28 cellular contexts compared by ENCODE assay signal in genomic region chr2:23578964-23579671, GRCh38.
DNase-seq lines count a peak whose midpoint lies in the region; ATAC-seq, FAIRE-seq and TF ChIP-seq lines count a peak whose summit lies in the region.
"Had no signal": no experiment of that assay in that cellular context is flagged by ENCODE, and none has a peak within 500 bp of the region (broad histone marks: within the 10 kb centered on the region; RNA-seq: fewer than 3 reads in every experiment).

No MANE protein-coding gene starts in this region.

- CTCF ChIA-PET in H1 (lab: Charles Lee; ENCODE audit: partially characterized antibody), result interaction anchor here (0.7 to 1.8 kb wide), 8 partner anchors 9 to 60 kb away, joined by 3 to 6 read pairs (median 4); no protein-coding TSS in a partner anchor

- no peak for TF ChIP-seq RAD21 in H1 (IDR thresholded peaks at IDR 0.05 in 1 of 2, conservative IDR thresholded peaks at IDR 0.05 in 1 of 2; ENCODE audit: low read depth in 2 of 2, low read length in 2 of 2)

- no peak for ATAC-seq in HG02678 (IDR thresholded peaks at IDR 0.05; ENCODE audit: unreplicated experiment)
- ATAC-seq: activated CD4-positive, CD25-positive, alpha-beta regulatory T cell treated with anti-CD3 and anti-CD28 coated beads, Interleukin-2, amount 50 U/mL, for 24 hours; heart left ventricle; HepG2; Panc1; psoas muscle had no signal

- H3K14ac ChIP-seq in H1 (ENCODE audit: insufficient read length) (no peak overlapping the region), mesenchymal stem cell (ENCODE audit: low read length in 2 of 2) (no peak overlapping the region)

- no peak overlapping the region for H3K4me2 ChIP-seq in H1 (ENCODE audit: insufficient read depth in 1 of 2, low read depth in 2 of 2, low read length in 2 of 2)
- H3K4me2 ChIP-seq in mesenchymal stem cell (ENCODE audit: low read length, poor library complexity, severe bottlenecking), result no peak overlapping the region

- no peak overlapping the region for H2BK120ac ChIP-seq in H1 (replicated peaks; ENCODE audit: low read depth, low read length)
- no peak overlapping the region for H2BK120ac ChIP-seq in mesenchymal stem cell (ENCODE audit: low read depth, low read length)

- H2BK5ac ChIP-seq in H1 (ENCODE audit: low read depth, low read length) (no peak overlapping the region), mesenchymal stem cell (ENCODE audit: low read depth, low read length, poor library complexity, severe bottlenecking) (no peak overlapping the region)

- no peak overlapping the region for H3K27ac ChIP-seq in H1 (ENCODE audit: low read depth, low read length)
- no peak overlapping the region for H3K27ac ChIP-seq in mesenchymal stem cell (ENCODE audit: low read length, poor library complexity, severe bottlenecking)
- H3K27ac ChIP-seq: brain microvascular endothelial cell, heart left ventricle, neutrophil, psoas muscle, sigmoid colon had no signal

- H3K23me2 ChIP-seq in H1 (ENCODE audit: low read depth, low read length), result no peaks in the 10 kb centered on the region

- H3K9ac ChIP-seq in H1 (replicated peaks in 1 of 4; ENCODE audit: extremely low read depth in 1 of 4, low read depth in 3 of 4, low read length in 3 of 4) (no peak overlapping the region), mesenchymal stem cell (ENCODE audit: low read length) (peak overlapping the region; percentile 23)

- TF ChIP-seq CTCF in AG10803 (conservative IDR thresholded peaks at IDR 0.05; ENCODE audit: low read length) (peak; percentile 26), H1 (IDR thresholded peaks at IDR 0.05; ENCODE audit: control extremely low read depth in 1 of 3, insufficient read depth in 1 of 3, low read depth in 1 of 3, low read length in 3 of 3) (no peak)

- H4K91ac ChIP-seq in H1 (replicated peaks; ENCODE audit: insufficient read length, low read length) (no peak overlapping the region), mesenchymal stem cell (ENCODE audit: low read length) (no peak overlapping the region)

- no peak for FAIRE-seq in H1 (lab: Jason Lieb, UNC)
- FAIRE-seq: GM12891, HepG2 had no signal

- H3K4me1 ChIP-seq in H1 (replicated peaks in 1 of 4; ENCODE audit: control insufficient read depth in 3 of 4, insufficient read depth in 4 of 4, low read length in 3 of 4) (peaks cover 0 to 7% (median 5%) of the 10 kb centered on the region in 4 experiments; a peak in 4 of 7 replicates), mesenchymal stem cell (ENCODE audit: control insufficient read depth, insufficient read depth, low read depth, low read length) (no peaks in the 10 kb centered on the region)
- H3K4me1 ChIP-seq: heart left ventricle had no signal

- H4K20me1 ChIP-seq in H1 (replicated peaks in 1 of 2; ENCODE audit: control insufficient read depth in 1 of 2, insufficient read depth in 2 of 2, low read length in 2 of 2), result no peaks in the 10 kb centered on the region

- no peak for TF ChIP-seq POLR2A in H1 (IDR thresholded peaks at IDR 0.05; ENCODE audit: control extremely low read depth in 1 of 2, low read depth in 2 of 2, low read length in 2 of 2)

- no peak overlapping the region for H3K18ac ChIP-seq in H1 (ENCODE audit: extremely low read depth, low read length)
- no peak overlapping the region for H3K18ac ChIP-seq in mesenchymal stem cell (ENCODE audit: low read depth in 1 of 2, low read length in 2 of 2)

- no peak overlapping the region for H2AFZ ChIP-seq in H1 (ENCODE audit: low read length)
- H2AFZ ChIP-seq in mesenchymal stem cell (ENCODE audit: low read depth, low read length), result no peak overlapping the region

- H3K4me3 ChIP-seq in AG10803 (ENCODE audit: low read length) (no peak overlapping the region), H1 (ENCODE audit: extremely low read depth in 1 of 4, insufficient read depth in 2 of 4, low read depth in 3 of 4, low read length in 4 of 4) (no peak overlapping the region), mesenchymal stem cell (ENCODE audit: insufficient read depth in 1 of 2, low read depth in 1 of 2, low read length in 2 of 2) (no peak overlapping the region)
- H3K4me3 ChIP-seq: heart left ventricle, psoas muscle, sigmoid colon, tibial artery had no signal

- no peak overlapping the region for H4K5ac ChIP-seq in H1 (ENCODE audit: insufficient read length, low read depth, low read length)

- DNase-seq in AG10803 (ENCODE audit: low read depth) (peak; percentile 34), LHCN-M2 (ENCODE audit: low read depth) (peak; percentile 17), H1 (ENCODE audit: low read depth in 1 of 2, low spot score in 2 of 2) (no peak), mesenchymal stem cell (no peak), CD1c-positive myeloid dendritic cell (ENCODE audit: extremely low spot score) (no peak)
- DNase-seq in activated CD4-positive, alpha-beta T cell treated with anti-CD3 and anti-CD28 coated beads for 1 hour, result no peak
- DNase-seq: ACHN; activated CD4-positive, alpha-beta memory T cell treated with anti-CD3 and anti-CD28 coated beads for 36 hours; activated naive CD4-positive, alpha-beta T cell treated with Interleukin-2 at 50 U/mL for 16 hours; brain microvascular endothelial cell; H7; MV-4-11; naive B cell; NCI-H1694 treated with DMSO at 0.1 percent for 48 hours; NCI-H446; NCI-H774; SHP77; sigmoid colon; stimulated activated CD4-positive, alpha-beta T cell treated with anti-CD3 and anti-CD28 coated beads, Interleukin-4, amount 100 ng/mL, for 24 hours; tibial artery had no signal

- no peaks in the 10 kb centered on the region for H3K79me2 ChIP-seq in H1 (ENCODE audit: control insufficient read depth in 1 of 2, insufficient read depth in 2 of 2, low read length in 2 of 2)

- no peak for TF ChIP-seq EP300 in H1 (IDR thresholded peaks at IDR 0.05; ENCODE audit: borderline replicate concordance in 1 of 2, low read depth in 2 of 2, low read length in 2 of 2)

- H2BK20ac ChIP-seq in H1 (ENCODE audit: low read length), result no peak overlapping the region

- H2BK15ac ChIP-seq in H1 (ENCODE audit: low read length), result no peak overlapping the region
- H2BK15ac ChIP-seq in mesenchymal stem cell (ENCODE audit: low read depth, poor library complexity, severe bottlenecking), result no peak overlapping the region

- POLR2A ChIA-PET in H1 (lab: Charles Lee; ENCODE audit: partially characterized antibody), result no interaction called here

- no peak overlapping the region for H3K56ac ChIP-seq in H1 (replicated peaks; ENCODE audit: insufficient read length, low read depth, low read length)

- no peaks in the 10 kb centered on the region for H3K79me1 ChIP-seq in H1 (ENCODE audit: low read depth, low read length)
- H3K79me1 ChIP-seq in mesenchymal stem cell (replicated peaks; ENCODE audit: low read length, poor library complexity, severe bottlenecking), result peaks cover 3% of the 10 kb centered on the region

- no peak overlapping the region for H4K8ac ChIP-seq in H1 (ENCODE audit: extremely low read depth, insufficient read depth, low read length)
- H4K8ac ChIP-seq in mesenchymal stem cell (ENCODE audit: low read length), result no peak overlapping the region

- H3K4ac ChIP-seq in H1 (replicated peaks; ENCODE audit: insufficient read length, low read depth, low read length) (no peak overlapping the region), mesenchymal stem cell (ENCODE audit: low read depth in 1 of 2, low read length in 2 of 2) (no peak overlapping the region)

- no peaks in the 10 kb centered on the region for H3K9me3 ChIP-seq in H1 (ENCODE audit: insufficient read depth in 2 of 2, low read depth in 1 of 2, low read length in 1 of 2)
- no peaks in the 10 kb centered on the region for H3K9me3 ChIP-seq in mesenchymal stem cell (ENCODE audit: control insufficient read depth, low read length)
- H3K9me3 ChIP-seq: heart left ventricle, neutrophil, psoas muscle, sigmoid colon, tibial artery had no signal

- H2BK12ac ChIP-seq in H1 (ENCODE audit: low read depth, low read length), result no peak overlapping the region
- H2BK12ac ChIP-seq in mesenchymal stem cell (ENCODE audit: low read length in 2 of 2), result no peak overlapping the region

- H3K27me3 ChIP-seq in H1 (replicated peaks in 1 of 4; ENCODE audit: control insufficient read depth in 3 of 4, extremely low read depth in 1 of 4, insufficient read depth in 3 of 4, low read length in 3 of 4) (0 out of 7 replicates have a peak, but pooled peaks cover 0 to 2% (median 0%) of the 10 kb centered on the region in 4 experiments), mesenchymal stem cell (ENCODE audit: control insufficient read depth in 1 of 2, insufficient read depth in 1 of 2, low read length in 2 of 2) (no peaks in the 10 kb centered on the region)
- H3K27me3 ChIP-seq: brain microvascular endothelial cell, heart left ventricle, neutrophil, sigmoid colon, tibial artery had no signal

- WGBS in H1 (ENCODE audit: extremely low coverage in 1 of 2, insufficient coverage in 1 of 2, insufficient read length in 1 of 2, insufficient replicate concordance in 2 of 2, low coverage in 1 of 2, low lambda C conversion rate in 2 of 2, missing lambda C conversion rate in 1 of 2), 2 experiments, result 89% methylated on average over 11 of the region's 11 CpGs; no CpG with 5 or more reads in 1 of the 2 experiments
- 95% methylated on average over 11 of the region's 11 CpGs for WGBS in mesenchymal stem cell

- H3K36me3 ChIP-seq in H1 (ENCODE audit: control insufficient read depth in 2 of 4, insufficient read depth in 4 of 4, low read length in 3 of 4), result no peaks in the 10 kb centered on the region
- peaks cover 3 to 10% of the 10 kb centered on the region in 2 experiments for H3K36me3 ChIP-seq in mesenchymal stem cell (ENCODE audit: control insufficient read depth in 1 of 2, insufficient read depth in 2 of 2, low read depth in 1 of 2, low read length in 2 of 2)
- H3K36me3 ChIP-seq: brain microvascular endothelial cell, heart left ventricle, neutrophil, sigmoid colon, tibial artery had no signal

- H2AK5ac ChIP-seq in H1 (ENCODE audit: low read depth, low read length) (no peak overlapping the region), mesenchymal stem cell (ENCODE audit: low read length, severe bottlenecking) (no peak overlapping the region)

- no peak overlapping the region for H3K23ac ChIP-seq in H1 (ENCODE audit: insufficient read length)
- no peak overlapping the region for H3K23ac ChIP-seq in mesenchymal stem cell (ENCODE audit: low read length in 2 of 2)

TF ChIP-seq in H1, 55 proteins besides CTCF, POLR2A, EP300 and RAD21:
- TF ChIP-seq CBX5 (IDR thresholded peaks at IDR 0.05; ENCODE audit: low read depth, low read length), result no peak
- peak; percentile 92 for TF ChIP-seq E2F6 (IDR thresholded peaks at IDR 0.05)
- TF ChIP-seq MAX (IDR thresholded peaks at IDR 0.05), result peak; percentile 73

Comparison
In these comparisons a context has a peak if more than half of its experiments do, and no peak if none do; other contexts are left out.
1. DNase-seq: peak in AG10803 (single experiment) and LHCN-M2 (single experiment); none in H1 (0 of 2), mesenchymal stem cell (single experiment), activated CD4-positive, alpha-beta T cell treated with anti-CD3 and anti-CD28 coated beads for 1 hour (single experiment) and CD1c-positive myeloid dendritic cell (single experiment).